In genomic region chrX:129637217-129638109, GRCh38 we compare ENCODE assay signal across 8 cellular contexts. TPM values are rescaled to one million over a fixed set of nuclear protein-coding genes. Genes with fewer than 3 reads are reported as not detected.
DNase-seq lines count a peak whose midpoint lies in the region; ATAC-seq and TF ChIP-seq lines count a peak whose summit lies in the region.

No MANE protein-coding gene starts in this region.

- no peak overlapping the region for H4K5ac ChIP-seq in mesendoderm (ENCODE audit: low read length)

- no peaks in the 10 kb centered on the region for H3K4me1 ChIP-seq in mesendoderm (ENCODE audit: control insufficient read depth, low read depth, low read length)

- H3K36me3 Mint-ChIP-seq in HFFc6 (ENCODE audit: low read depth) = no peaks in the 10 kb centered on the region

- no peak overlapping the region; the same call in 1 of the 2 replicates for H3K27ac Mint-ChIP-seq in HFFc6

- no peak overlapping the region for H2AK5ac ChIP-seq in mesendoderm (ENCODE audit: low read length)

- ATAC-seq in HG03565 (IDR thresholded peaks at IDR 0.05; ENCODE audit: unreplicated experiment) = no peak

- H3K9me3 Mint-ChIP-seq in HFFc6 = no peaks in the 10 kb centered on the region

- H3K4ac ChIP-seq in mesendoderm (ENCODE audit: low read depth, low read length) = no peak overlapping the region

- peak; percentile 98 for TF ChIP-seq CTCF in GM06990 (IDR thresholded peaks at IDR 0.05; ENCODE audit: insufficient read depth, low read length, poor library complexity, severe bottlenecking)
- TF ChIP-seq CTCF in HFFc6 (IDR thresholded peaks at IDR 0.05) = peak; percentile 91

- H3K27me3 ChIP-seq in GM06990 (replicated peaks; ENCODE audit: control insufficient read depth, insufficient read depth, low read length) (no peaks in the 10 kb centered on the region; the same call in 1 of the 2 replicates), mesendoderm (ENCODE audit: insufficient read depth, low read length, poor library complexity) (no peaks in the 10 kb centered on the region)

- H3K79me1 ChIP-seq in mesendoderm (ENCODE audit: low read length) = no peaks in the 10 kb centered on the region

- H2BK120ac ChIP-seq in mesendoderm (ENCODE audit: low read depth, low read length) = no peak overlapping the region

- no peak overlapping the region for H3K4me2 ChIP-seq in mesendoderm (ENCODE audit: low read length)

- no peak overlapping the region for H3K4me3 ChIP-seq in GM06990 (replicated peaks; ENCODE audit: low read depth, low read length)
- H3K4me3 ChIP-seq in mesendoderm (ENCODE audit: low read length) = no peak overlapping the region

- no CpG with 5 or more reads among the region's 13 CpGs for WGBS in mesendoderm (ENCODE audit: extremely low coverage, insufficient coverage, low lambda C conversion rate)

- H3K27me3 Mint-ChIP-seq in HFFc6 (ENCODE audit: insufficient read depth) = no peaks in the 10 kb centered on the region; the same call in 1 of the 2 replicates

- H3K4me3 Mint-ChIP-seq in HFFc6 = no peak overlapping the region

- H3K56ac ChIP-seq in mesendoderm (ENCODE audit: low read length) = no peak overlapping the region

- no peaks in the 10 kb centered on the region for H3K4me1 Mint-ChIP-seq in HFFc6 (ENCODE audit: low read depth)

- H3K18ac ChIP-seq in mesendoderm (ENCODE audit: low read length) = no peak overlapping the region

- H2BK5ac ChIP-seq in mesendoderm (ENCODE audit: low read length) = no peak overlapping the region

- H3K23ac ChIP-seq in mesendoderm (ENCODE audit: low read length) = no peak overlapping the region

- no peaks in the 10 kb centered on the region for H3K79me2 ChIP-seq in mesendoderm (ENCODE audit: control insufficient read depth, insufficient read depth, low read length)

- H3K36me3 ChIP-seq in GM06990 (ENCODE audit: control insufficient read depth, insufficient read depth, low read length) = no peaks in the 10 kb centered on the region
- H3K36me3 ChIP-seq in mesendoderm (ENCODE audit: control insufficient read depth, insufficient read depth, low read length) = no peaks in the 10 kb centered on the region

- peak; percentile 23 for DNase-seq in GM06990 (ENCODE audit: extremely low read depth, insufficient read length)
- peak; percentile 31 for DNase-seq in HFFc6
- DNase-seq in NCI-H226 = peak; percentile 17
- peak; percentile 78 to 82 for DNase-seq in activated CD4-positive, alpha-beta T cell treated with anti-CD3 and anti-CD28 coated beads, Interleukin-2, amount 50 U/mL, for 48 hours
- DNase-seq in ecto neural progenitor cell (ENCODE audit: low spot score) = peak; percentile 81
- peak; percentile 75 for DNase-seq in mesendoderm
- peak; percentile 49 for DNase-seq in stimulated activated CD8-positive, alpha-beta memory T cell treated with anti-CD3 and anti-CD28 coated beads, Interleukin-15, amount 100 ng/mL, for 24 hours (ENCODE audit: low read depth)

- H3K27ac ChIP-seq in mesendoderm (ENCODE audit: low read depth, low read length) = no peak overlapping the region

- H3K9ac ChIP-seq in mesendoderm (ENCODE audit: low read length) = no peak overlapping the region

- no peak overlapping the region for H2BK15ac ChIP-seq in mesendoderm (replicated peaks; ENCODE audit: low read depth)

- H4K8ac ChIP-seq in mesendoderm (ENCODE audit: low read depth, low read length) = no peak overlapping the region

RNA-seq across cellular contexts. Expression of gene APLN, which starts 17.3 kb away (rescaled TPM):
- total RNA-seq in HFFc6 (2021; fragmentation: NEBNext Ultra II Directional; extraction: Animal tissue kit (Norgen Biotek cat#: 25700)) = under 1 TPM in 5 of 6 experiments, not detected in 1; 0.09 to 0.37 (median 0.27) TPM
- 0.86 TPM for polyA plus RNA-seq in mesendoderm (2013, experiment 1 of 2)
- 0.73 TPM for polyA plus RNA-seq in mesendoderm (2013, experiment 2 of 2)

Comparison
In these comparisons a context has a peak if more than half of its experiments do, and no peak if none do; other contexts are left out.
1. DNase-seq: peak in every context shown above with its lines; median percentile 81 in ecto neural progenitor cell; 80 in activated CD4-positive, alpha-beta T cell treated with anti-CD3 and anti-CD28 coated beads, Interleukin-2, amount 50 U/mL, for 48 hours; 75 in mesendoderm; 49 in stimulated activated CD8-positive, alpha-beta memory T cell treated with anti-CD3 and anti-CD28 coated beads, Interleukin-15, amount 100 ng/mL, for 24 hours; 31 in HFFc6; 23 in GM06990; 17 in NCI-H226.